ENCODE assay signal across 2 cellular contexts in the genomic region with DNA sequence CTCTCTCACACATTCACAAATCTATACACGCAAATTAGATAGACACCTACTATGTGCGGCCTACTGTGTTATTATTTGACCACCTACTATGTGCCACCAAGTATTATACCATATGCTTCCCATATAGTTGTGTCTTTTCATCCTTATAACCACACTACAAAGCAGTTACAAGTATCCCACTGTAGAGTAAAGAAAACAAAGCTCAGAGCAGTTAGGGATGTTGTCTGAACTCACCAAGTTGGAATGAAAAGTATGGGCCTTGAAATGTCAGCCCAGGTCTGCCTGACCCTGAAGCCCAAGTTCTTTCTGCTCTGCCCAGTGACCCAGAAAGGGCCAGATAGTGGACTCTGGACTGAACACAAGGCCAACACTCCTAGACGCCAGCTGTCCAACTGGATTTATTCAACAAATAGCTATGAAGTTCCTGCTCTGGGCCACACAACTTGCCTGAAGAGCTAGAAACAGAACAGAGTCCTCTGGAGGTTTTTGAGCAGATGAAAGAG.
A peak's percentile ranks its signal among the peaks of the same experiment; 100 is the strongest.
TF ChIP-seq lines count a peak whose summit lies in the region.

No MANE protein-coding gene starts in this region.

TF ChIP-seq in SK-N-SH, 30 proteins besides CTCF, POLR2A, EP300 and RAD21:
- TF ChIP-seq RXRA (IDR thresholded peaks at IDR 0.05; ENCODE audit: borderline replicate concordance, low read depth) (0 out of 2 replicates have a peak, but pooled peaks have one; percentile 11), SMC3 (IDR thresholded peaks at IDR 0.05; ENCODE audit: low read depth, low read length) (no peak), JUND (IDR thresholded peaks at IDR 0.05) (0 out of 2 replicates have a peak, but pooled peaks have one; percentile 11)

TF ChIP-seq in SK-N-SH treated with all-trans-retinoic acid at 6 μM for 48 hours, 23 proteins besides CTCF, POLR2A, EP300 and RAD21:
- TF ChIP-seq CSDC2 (CRISPR knock-in tag; IDR thresholded peaks at IDR 0.05): no peak
- no peak for TF ChIP-seq ISL1 (CRISPR knock-in tag; IDR thresholded peaks at IDR 0.05)
- no peak for TF ChIP-seq ZNF565 (CRISPR knock-in tag; conservative IDR thresholded peaks at IDR 0.05; ENCODE audit: low read depth)
- TF ChIP-seq, protein P1, sequence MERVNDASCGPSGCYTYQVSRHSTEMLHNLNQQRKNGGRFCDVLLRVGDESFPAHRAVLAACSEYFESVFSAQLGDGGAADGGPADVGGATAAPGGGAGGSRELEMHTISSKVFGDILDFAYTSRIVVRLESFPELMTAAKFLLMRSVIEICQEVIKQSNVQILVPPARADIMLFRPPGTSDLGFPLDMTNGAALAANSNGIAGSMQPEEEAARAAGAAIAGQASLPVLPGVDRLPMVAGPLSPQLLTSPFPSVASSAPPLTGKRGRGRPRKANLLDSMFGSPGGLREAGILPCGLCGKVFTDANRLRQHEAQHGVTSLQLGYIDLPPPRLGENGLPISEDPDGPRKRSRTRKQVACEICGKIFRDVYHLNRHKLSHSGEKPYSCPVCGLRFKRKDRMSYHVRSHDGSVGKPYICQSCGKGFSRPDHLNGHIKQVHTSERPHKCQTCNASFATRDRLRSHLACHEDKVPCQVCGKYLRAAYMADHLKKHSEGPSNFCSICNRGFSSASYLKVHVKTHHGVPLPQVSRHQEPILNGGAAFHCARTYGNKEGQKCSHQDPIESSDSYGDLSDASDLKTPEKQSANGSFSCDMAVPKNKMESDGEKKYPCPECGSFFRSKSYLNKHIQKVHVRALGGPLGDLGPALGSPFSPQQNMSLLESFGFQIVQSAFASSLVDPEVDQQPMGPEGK (CRISPR knock-in tag; IDR thresholded peaks at IDR 0.05; ENCODE audit: borderline replicate concordance): no peak
- TF ChIP-seq RARB (CRISPR knock-in tag; IDR thresholded peaks at IDR 0.05): no peak
- TF ChIP-seq, protein P2, sequence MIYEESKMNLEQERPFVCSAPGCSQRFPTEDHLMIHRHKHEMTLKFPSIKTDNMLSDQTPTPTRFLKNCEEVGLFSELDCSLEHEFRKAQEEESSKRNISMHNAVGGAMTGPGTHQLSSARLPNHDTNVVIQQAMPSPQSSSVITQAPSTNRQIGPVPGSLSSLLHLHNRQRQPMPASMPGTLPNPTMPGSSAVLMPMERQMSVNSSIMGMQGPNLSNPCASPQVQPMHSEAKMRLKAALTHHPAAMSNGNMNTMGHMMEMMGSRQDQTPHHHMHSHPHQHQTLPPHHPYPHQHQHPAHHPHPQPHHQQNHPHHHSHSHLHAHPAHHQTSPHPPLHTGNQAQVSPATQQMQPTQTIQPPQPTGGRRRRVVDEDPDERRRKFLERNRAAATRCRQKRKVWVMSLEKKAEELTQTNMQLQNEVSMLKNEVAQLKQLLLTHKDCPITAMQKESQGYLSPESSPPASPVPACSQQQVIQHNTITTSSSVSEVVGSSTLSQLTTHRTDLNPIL (CRISPR knock-in tag; IDR thresholded peaks at IDR 0.05; ENCODE audit: low read depth): no peak
- TF ChIP-seq ZNF8 (CRISPR knock-in tag; IDR thresholded peaks at IDR 0.05): no peak
- TF ChIP-seq PPARA (CRISPR knock-in tag; IDR thresholded peaks at IDR 0.05; ENCODE audit: borderline replicate concordance): no peak
- no peak for TF ChIP-seq ESRRG (CRISPR knock-in tag; IDR thresholded peaks at IDR 0.05)
- no peak for TF ChIP-seq OSR1 (CRISPR knock-in tag; IDR thresholded peaks at IDR 0.05)
- no peak for TF ChIP-seq ZNF70 (CRISPR knock-in tag; IDR thresholded peaks at IDR 0.05)
